ENCODE assay signal across 1 cellular context in the genomic region with DNA sequence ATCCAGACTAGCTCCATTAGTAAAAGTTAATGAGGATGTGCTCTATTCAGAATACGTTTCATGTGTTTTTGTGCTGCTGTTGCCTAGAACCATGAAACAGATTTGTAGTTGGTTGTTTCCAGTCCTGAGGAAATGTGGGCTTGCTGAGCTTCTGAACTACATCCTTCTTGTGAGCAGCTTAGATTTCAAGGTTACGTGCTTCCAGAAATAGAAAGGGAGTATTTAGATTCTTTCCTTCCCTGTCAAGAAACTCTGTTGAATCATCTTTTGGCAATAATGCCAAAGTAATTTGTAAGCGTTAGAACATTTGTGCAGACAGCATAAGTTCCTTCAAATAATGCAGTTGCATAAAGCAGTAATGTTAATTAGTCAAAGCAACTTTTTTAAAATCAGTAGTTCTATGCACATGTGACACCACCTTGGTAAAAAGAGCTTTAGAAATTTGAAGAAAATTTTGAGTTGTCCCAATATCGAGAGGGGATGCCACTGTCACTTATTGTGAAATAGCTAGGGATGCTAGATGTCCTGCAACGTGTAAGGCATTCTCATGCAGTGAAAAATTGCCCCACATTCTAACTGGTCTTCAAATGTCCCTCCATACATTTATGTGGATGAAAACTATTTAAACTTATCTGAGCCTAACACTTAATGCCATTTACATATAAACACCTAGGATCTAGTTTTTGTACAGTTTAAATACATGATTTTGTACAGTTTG.
TF ChIP-seq lines count a peak whose summit lies in the region.

No MANE protein-coding gene starts in this region.

TF ChIP-seq in IMR-90, 13 proteins besides CTCF, POLR2A, EP300 and RAD21:
- TF ChIP-seq FOS (IDR thresholded peaks at IDR 0.05; ENCODE audit: low read depth, low read length) (peak; percentile 58), CEBPB (IDR thresholded peaks at IDR 0.05; ENCODE audit: low read depth, low read length) (peak; percentile 91), MAFK (IDR thresholded peaks at IDR 0.05; ENCODE audit: low read depth, low read length) (no peak), SMC3 (IDR thresholded peaks at IDR 0.05; ENCODE audit: low read depth, low read length) (no peak)
